8 cellular contexts compared by ENCODE assay signal in the genomic region with DNA sequence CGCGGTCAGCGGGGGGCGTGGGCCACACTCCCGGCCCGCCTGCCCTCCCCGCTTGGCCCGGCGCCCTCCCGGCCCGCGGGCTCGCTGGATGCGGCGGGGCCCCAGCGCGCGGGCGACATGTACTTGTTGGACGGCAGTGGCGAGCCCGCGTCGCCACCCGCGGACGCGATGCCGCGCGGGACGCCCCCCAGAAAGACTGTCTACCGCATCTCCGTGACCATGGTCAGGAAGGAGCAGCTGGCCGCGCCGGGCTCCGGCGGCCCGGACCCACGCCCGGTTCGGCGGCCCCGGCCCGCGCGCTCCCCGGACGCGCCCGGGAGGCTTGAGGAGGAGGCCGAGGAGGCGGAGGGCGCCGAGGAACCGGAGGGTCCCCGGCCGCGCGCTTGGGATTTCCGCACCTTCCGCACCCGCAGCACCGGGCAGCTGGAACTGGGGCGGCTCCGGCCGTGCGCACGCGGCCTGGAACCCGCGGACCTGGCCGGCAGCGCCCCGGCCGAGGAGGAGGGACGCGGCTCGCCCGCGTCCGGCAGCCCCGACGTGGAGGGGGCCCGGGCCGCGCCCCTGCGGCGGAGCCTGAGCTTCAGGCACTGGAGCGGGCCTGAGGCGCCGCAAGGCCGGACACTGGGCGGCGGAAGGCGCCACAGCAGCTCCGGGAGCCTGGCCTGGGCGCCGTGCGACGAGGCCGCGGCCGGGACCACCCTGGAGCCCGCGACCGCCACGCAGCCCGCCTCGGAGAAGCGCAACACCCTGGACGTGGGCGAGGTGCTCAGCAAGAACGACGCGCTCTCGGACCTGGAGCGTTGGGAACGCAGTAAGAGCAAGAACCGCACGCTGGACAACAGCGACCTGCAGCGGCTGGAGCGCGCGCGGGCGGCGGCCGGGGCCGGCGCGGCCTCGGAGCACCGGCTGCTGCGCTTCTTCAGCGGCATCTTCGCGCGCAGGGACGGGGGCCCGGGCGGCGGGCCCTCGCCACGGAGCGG.
DNase-seq lines count a peak whose midpoint lies in the region; ATAC-seq, FAIRE-seq and TF ChIP-seq lines count a peak whose summit lies in the region.

No MANE protein-coding gene starts in this region.

- DNase-seq in A549 (ENCODE audit: low read depth in 1 of 2, low spot score in 1 of 2) (peak; percentile 33 to 70), HuH-7 (ENCODE audit: low spot score) (peak; percentile 74), brain microvascular endothelial cell (peak; percentile 70), gastrocnemius medialis (peak in 1 of 2 donors; percentile 39)
- no peak for DNase-seq in activated CD8-positive, alpha-beta memory T cell treated with anti-CD3 and anti-CD28 coated beads, Interleukin-2, amount 50 U/mL, for 4 hours
- DNase-seq in activated CD8-positive, alpha-beta T cell treated with anti-CD3 and anti-CD28 coated beads for 36 hours, result no peak

- CTCF ChIA-PET in A549 (lab: Yijun Ruan, JAX), result interaction anchor here (0.6 to 4.1 kb wide), 15 partner anchors 8 to 532 kb away, joined by 3 to 34 read pairs (median 3); no protein-coding TSS in a partner anchor
- CTCF ChIA-PET in activated CD8-positive, alpha-beta T cell treated with anti-CD3 and anti-CD28 coated beads for 36 hours (lab: Charles Lee), result no interaction called here

- no peak for TF ChIP-seq POLR2A in A549 (IDR thresholded peaks at IDR 0.05; ENCODE audit: low read length)
- TF ChIP-seq POLR2A in gastrocnemius medialis (IDR thresholded peaks at IDR 0.05), result no peak

- H3K4me1 ChIP-seq in A549 (peaks cover 17% of the 10 kb centered on the region), iPS-18a (ENCODE audit: control insufficient read depth, low read depth, low read length) (peaks cover 36% of the 10 kb centered on the region), gastrocnemius medialis (peaks cover 12 to 17% of the 10 kb centered on the region in 2 donors)

- no peak for TF ChIP-seq EP300 in A549 (IDR thresholded peaks at IDR 0.05)

- H3K4me3 Mint-ChIP-seq in activated CD8-positive, alpha-beta T cell treated with anti-CD3 and anti-CD28 coated beads for 36 hours, result no peak overlapping the region
- no peak overlapping the region for H3K4me3 Mint-ChIP-seq in stimulated activated memory B cell treated with anti-CD40 and anti-IgM and Interleukin-4, amounts not matched to agents 10 μg/mL and 1 μg/mL and 100 μg/mL, for 72 hours

- no peaks in the 10 kb centered on the region for H3K27me3 ChIP-seq in brain microvascular endothelial cell (replicated peaks)
- peaks cover 29% of the 10 kb centered on the region for H3K27me3 ChIP-seq in iPS-18a (ENCODE audit: control insufficient read depth, insufficient read depth, low read length)
- no peaks in the 10 kb centered on the region for H3K27me3 ChIP-seq in gastrocnemius medialis

- no peaks in the 10 kb centered on the region for H3K9me3 ChIP-seq in A549
- no peaks in the 10 kb centered on the region for H3K9me3 ChIP-seq in iPS-18a (ENCODE audit: control insufficient read depth, low read depth, low read length)
- no peaks in the 10 kb centered on the region for H3K9me3 ChIP-seq in gastrocnemius medialis

- H3K27ac Mint-ChIP-seq in activated CD8-positive, alpha-beta T cell treated with anti-CD3 and anti-CD28 coated beads for 36 hours, result no peak overlapping the region
- no peak overlapping the region for H3K27ac Mint-ChIP-seq in stimulated activated memory B cell treated with anti-CD40 and anti-IgM and Interleukin-4, amounts not matched to agents 10 μg/mL and 1 μg/mL and 100 μg/mL, for 72 hours

- H3K27me3 Mint-ChIP-seq in activated CD8-positive, alpha-beta T cell treated with anti-CD3 and anti-CD28 coated beads for 36 hours, result peaks cover 42% of the 10 kb centered on the region
- peaks cover 58% of the 10 kb centered on the region for H3K27me3 Mint-ChIP-seq in stimulated activated memory B cell treated with anti-CD40 and anti-IgM and Interleukin-4, amounts not matched to agents 10 μg/mL and 1 μg/mL and 100 μg/mL, for 72 hours

- ATAC-seq in A549 (peak; percentile 71 to 73), gastrocnemius medialis (peak; percentile 60 to 71)
- ATAC-seq in activated CD8-positive, alpha-beta T cell treated with anti-CD3 and anti-CD28 coated beads for 36 hours, result no peak
- ATAC-seq in stimulated activated memory B cell treated with anti-CD40 and anti-IgM and Interleukin-4, amounts not matched to agents 10 μg/mL and 1 μg/mL and 100 μg/mL, for 72 hours, result no peak

- H3K4me3 ChIP-seq in A549 (peak overlapping the region; percentile 83), brain microvascular endothelial cell (ENCODE audit: low read depth, low read length) (peak overlapping the region; percentile 32), iPS-18a (ENCODE audit: low read length) (peak overlapping the region; percentile 47), gastrocnemius medialis (peak overlapping the region; percentile 44 to 57 (median 52))

- H3K4me1 Mint-ChIP-seq in activated CD8-positive, alpha-beta T cell treated with anti-CD3 and anti-CD28 coated beads for 36 hours (ENCODE audit: low read depth), result no peaks in the 10 kb centered on the region
- H3K4me1 Mint-ChIP-seq in stimulated activated memory B cell treated with anti-CD40 and anti-IgM and Interleukin-4, amounts not matched to agents 10 μg/mL and 1 μg/mL and 100 μg/mL, for 72 hours, result no peaks in the 10 kb centered on the region

- TF ChIP-seq CTCF in A549 (IDR thresholded peaks at IDR 0.05) (peak; percentile 51), brain microvascular endothelial cell (IDR thresholded peaks at IDR 0.05; ENCODE audit: low read depth, low read length, missing control alignments) (peak; percentile 64), gastrocnemius medialis (IDR thresholded peaks at IDR 0.05 in 4 of 5, conservative IDR thresholded peaks at IDR 0.05 in 1 of 5) (peak; percentile 11 to 73 (median 44))
- no peak for TF ChIP-seq CTCF in activated CD8-positive, alpha-beta T cell treated with anti-CD3 and anti-CD28 coated beads for 36 hours (IDR thresholded peaks at IDR 0.05)

- H3K9ac ChIP-seq in iPS-18a (ENCODE audit: low read length), result no peak overlapping the region

- H3K36me3 ChIP-seq in brain microvascular endothelial cell (replicated peaks) (no peaks in the 10 kb centered on the region), iPS-18a (ENCODE audit: control insufficient read depth, low read depth, low read length) (no peaks in the 10 kb centered on the region), gastrocnemius medialis (no peaks in the 10 kb centered on the region)

- WGBS in A549 (ENCODE audit: missing lambda C conversion rate), result under 1% methylated on average over 17 of the region's 148 CpGs

- no peaks in the 10 kb centered on the region for H3K36me3 Mint-ChIP-seq in activated CD8-positive, alpha-beta T cell treated with anti-CD3 and anti-CD28 coated beads for 36 hours (ENCODE audit: low read depth)
- no peaks in the 10 kb centered on the region for H3K36me3 Mint-ChIP-seq in stimulated activated memory B cell treated with anti-CD40 and anti-IgM and Interleukin-4, amounts not matched to agents 10 μg/mL and 1 μg/mL and 100 μg/mL, for 72 hours

- in situ Hi-C loops in brain microvascular endothelial cell (cut with HindIII; ENCODE audit: low pct_ligation_motif_present, low sequenced_read_pairs) (no loop called here), gastrocnemius medialis (cut with MboI; ENCODE audit: low sequenced_read_pairs in 4 of 4) (loop anchor here in 1 of 4 donors (10.0 kb wide), 1 partner anchor 75 kb away; no protein-coding TSS in a partner anchor)

- H3K9me3 Mint-ChIP-seq in activated CD8-positive, alpha-beta T cell treated with anti-CD3 and anti-CD28 coated beads for 36 hours, result no peaks in the 10 kb centered on the region
- no peaks in the 10 kb centered on the region for H3K9me3 Mint-ChIP-seq in stimulated activated memory B cell treated with anti-CD40 and anti-IgM and Interleukin-4, amounts not matched to agents 10 μg/mL and 1 μg/mL and 100 μg/mL, for 72 hours

- POLR2A ChIA-PET in A549 (lab: Yijun Ruan, JAX), result no interaction called here
- POLR2A ChIA-PET in activated CD8-positive, alpha-beta T cell treated with anti-CD3 and anti-CD28 coated beads for 36 hours (lab: Charles Lee), result no interaction called here

- H3K4me2 ChIP-seq in A549, result peak overlapping the region; percentile 98

- peak; percentile 42 to 57; a peak in 3 of 5 replicates for TF ChIP-seq RAD21 in A549 (conservative IDR thresholded peaks at IDR 0.05 in 1 of 2, IDR thresholded peaks at IDR 0.05 in 1 of 2)

- H3K27ac ChIP-seq in A549, result peak overlapping the region; percentile 59 to 87
- H3K27ac ChIP-seq in brain microvascular endothelial cell, result no peak overlapping the region
- no peak overlapping the region for H3K27ac ChIP-seq in iPS-18a (ENCODE audit: low read length)
- no peak overlapping the region for H3K27ac ChIP-seq in gastrocnemius medialis

- intact Hi-C loops in gastrocnemius medialis (cut with DNase I; ENCODE audit: low total_unique reads), result loop anchor here (1.0 to 5.0 kb wide), 4 partner anchors 33 to 178 kb away; partner anchors contain the start of gene AGAP1
- intact Hi-C loops in activated CD8-positive, alpha-beta T cell treated with anti-CD3 and anti-CD28 coated beads for 36 hours (cut with micrococcal nuclease), result loop anchor here (10.0 kb wide), 1 partner anchor 495 kb away; the partner anchor contains the start of gene GBX2

- FAIRE-seq in A549 (lab: Jason Lieb, UNC), result no peak

TF ChIP-seq in A549, 52 proteins besides CTCF, POLR2A, EP300 and RAD21:
- TF ChIP-seq RNF2 (IDR thresholded peaks at IDR 0.05; ENCODE audit: borderline replicate concordance, low read depth) (no peak), JUN (IDR thresholded peaks at IDR 0.05) (0 out of 5 replicates have a peak, but pooled peaks of 1 of the 2 experiments have one; percentile 15), SMC3 (IDR thresholded peaks at IDR 0.05) (peak; percentile 49; the same call in 2 of the 3 replicates), CHD4 (IDR thresholded peaks at IDR 0.05; ENCODE audit: borderline replicate concordance) (no peak)

Comparison
In these comparisons a context has a peak if more than half of its experiments do, and no peak if none do; other contexts are left out.
1. ATAC-seq: peak in A549 (2 of 2) and gastrocnemius medialis (2 of 2); none in activated CD8-positive, alpha-beta T cell treated with anti-CD3 and anti-CD28 coated beads for 36 hours (single experiment) and stimulated activated memory B cell treated with anti-CD40 and anti-IgM and Interleukin-4, amounts not matched to agents 10 μg/mL and 1 μg/mL and 100 μg/mL, for 72 hours (single experiment).
2. DNase-seq: peak in A549 (2 of 2), HuH-7 (single experiment) and brain microvascular endothelial cell (single experiment); none in activated CD8-positive, alpha-beta memory T cell treated with anti-CD3 and anti-CD28 coated beads, Interleukin-2, amount 50 U/mL, for 4 hours (single experiment) and activated CD8-positive, alpha-beta T cell treated with anti-CD3 and anti-CD28 coated beads for 36 hours (single experiment).
3. H3K27ac ChIP-seq: peak in A549 (2 of 2); none in brain microvascular endothelial cell (single experiment), iPS-18a (single experiment) and gastrocnemius medialis (0 of 4).
4. H3K4me3 ChIP-seq: peak in every context shown above with its lines; median percentile 83 in A549; 52 in gastrocnemius medialis; 47 in iPS-18a; 32 in brain microvascular endothelial cell.